ENCODE assay signal across 21 cellular contexts in the genomic region with DNA sequence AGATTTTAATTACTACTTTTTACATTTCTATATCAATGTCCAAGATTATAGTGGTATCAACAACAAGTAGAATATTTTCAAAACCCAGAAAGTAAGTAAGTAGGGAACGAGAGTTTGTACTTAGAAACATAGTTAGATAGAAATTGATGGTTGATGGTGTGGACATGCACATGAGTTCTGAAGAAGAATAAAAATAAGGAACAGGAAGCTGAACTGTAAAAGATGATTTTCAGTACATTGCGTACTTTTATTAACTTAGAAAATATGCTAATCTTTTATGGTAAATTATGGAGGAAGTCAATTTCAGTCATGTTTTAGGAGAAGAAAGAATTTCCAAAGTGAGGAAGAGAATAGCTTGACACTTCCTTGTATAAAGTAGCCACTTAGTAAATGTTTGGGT. TPM values are rescaled to one million over a fixed set of nuclear protein-coding genes. Genes with fewer than 3 reads are reported as not detected.
DNase-seq lines count a peak whose midpoint lies in the region; ATAC-seq, FAIRE-seq and TF ChIP-seq lines count a peak whose summit lies in the region.
"Had no signal": no experiment of that assay in that cellular context is flagged by ENCODE, and none has a peak within 500 bp of the region (broad histone marks: within the 10 kb centered on the region; RNA-seq: fewer than 3 reads in every experiment).

No MANE protein-coding gene starts in this region.

- DNase-seq in activated T-cell treated with anti-CD3 and anti-CD28 coated beads, Interleukin-2, amount 50 U/mL, for 24 hours = no peak
- no peak for DNase-seq in activated T-cell treated with anti-CD3 and anti-CD28 coated beads for 4 hours
- no peak for DNase-seq in OCI-LY7 (ENCODE audit: low spot score)
- no peak for DNase-seq in esophagus muscularis mucosa (ENCODE audit: extremely low spot score)
- no peak for DNase-seq in cortex of kidney (lab: John Stamatoyannopoulos, UW)
- DNase-seq in stimulated activated CD4-positive, alpha-beta T cell treated with anti-CD3 and anti-CD28 coated beads, Interleukin-4, amount 100 ng/mL, for 4 hours = no peak
- DNase-seq in H54 (ENCODE audit: insufficient read length, low spot score) = no peak
- DNase-seq: activated T-cell treated with anti-CD3 and anti-CD28 coated beads, Interleukin-2, amount 50 U/mL, for 1 hour; anterior cingulate cortex; Calu3; foreskin keratinocyte; NCI-H2171; NCI-H774; stimulated activated CD4-positive, alpha-beta T cell treated with anti-CD3 and anti-CD28 coated beads, Interleukin-15, amount 100 ng/mL, for 24 hours; substantia nigra had no signal

- ATAC-seq in stimulated activated memory B cell treated with anti-CD40 and anti-IgM and Interleukin-4, amounts not matched to agents 10 μg/mL and 1 μg/mL and 100 μg/mL, for 72 hours = peak; percentile 68
- ATAC-seq: foreskin keratinocyte had no signal

- CTCF ChIA-PET in OCI-LY7 (lab: Charles Lee; ENCODE audit: unreplicated experiment) = interaction anchor here (0.9 to 1.4 kb wide), 2 partner anchors 165 to 166 kb away, joined by 3 to 4 read pairs; no protein-coding TSS in a partner anchor

- H3K4me2 ChIP-seq in OCI-LY7 (ENCODE audit: low read length) = peak overlapping the region; percentile 32; the same call in 1 of the 2 replicates

- 86% methylated on average over 2 of the region's 2 CpGs for WGBS in esophagus muscularis mucosa

- POLR2A ChIA-PET in OCI-LY7 (lab: Charles Lee) = interaction anchor here (0.8 to 1.1 kb wide), 3 partner anchors 50 to 116 kb away, joined by 3 read pairs; no protein-coding TSS in a partner anchor

- no peaks in the 10 kb centered on the region for H3K79me2 ChIP-seq in OCI-LY7 (ENCODE audit: insufficient read depth, low read depth, low read length)

- H3K36me3 Mint-ChIP-seq in activated T-cell treated with anti-CD3 and anti-CD28 coated beads, Interleukin-2, amount 50 U/mL, for 24 hours (ENCODE audit: low read depth) = peaks cover 69% of the 10 kb centered on the region
- H3K36me3 Mint-ChIP-seq in stimulated activated memory B cell treated with anti-CD40 and anti-IgM and Interleukin-4, amounts not matched to agents 10 μg/mL and 1 μg/mL and 100 μg/mL, for 72 hours = peaks cover 35% of the 10 kb centered on the region

- no peak overlapping the region for H2AFZ ChIP-seq in OCI-LY7 (ENCODE audit: low read length)
- H2AFZ ChIP-seq: GM23248 had no signal

- H3K27ac ChIP-seq in OCI-LY7 (ENCODE audit: low read depth, low read length, poor library complexity, severe bottlenecking) (no peak overlapping the region), esophagus muscularis mucosa (replicated peaks in 1 of 4) (peak overlapping the region in 3 of 4 donors; percentile 20 to 52 (median 41))
- H3K27ac ChIP-seq: foreskin keratinocyte, GM23248, RWPE1 had no signal

- intact Hi-C loops in OCI-LY7 (cut with micrococcal nuclease; ENCODE audit: unreplicated experiment) = no loop called here
- intact Hi-C loops in esophagus muscularis mucosa (cut with DNase I) = loop anchor here (10.0 kb wide), 1 partner anchor 234 kb away; the partner anchor contains the start of gene TM9SF2

- no peaks in the 10 kb centered on the region for H3K27me3 ChIP-seq in esophagus muscularis mucosa
- H3K27me3 ChIP-seq: foreskin keratinocyte had no signal

- H3K36me3 ChIP-seq in OCI-LY7 (ENCODE audit: insufficient read depth, low read length) = peaks cover 6% of the 10 kb centered on the region
- peaks cover 0 to 6% (median 3%) of the 10 kb centered on the region in 4 donors for H3K36me3 ChIP-seq in esophagus muscularis mucosa

- FAIRE-seq in H54 (lab: Jason Lieb, UNC) = no peak

- H3K4me1 Mint-ChIP-seq in activated T-cell treated with anti-CD3 and anti-CD28 coated beads, Interleukin-2, amount 50 U/mL, for 24 hours (ENCODE audit: low read depth) = peaks cover 79% of the 10 kb centered on the region
- peaks cover 68% of the 10 kb centered on the region for H3K4me1 Mint-ChIP-seq in stimulated activated memory B cell treated with anti-CD40 and anti-IgM and Interleukin-4, amounts not matched to agents 10 μg/mL and 1 μg/mL and 100 μg/mL, for 72 hours
- H3K4me1 Mint-ChIP-seq: nephron had no signal

- H4K20me1 ChIP-seq in OCI-LY7 (ENCODE audit: insufficient read depth, low read length) = peaks cover 5% of the 10 kb centered on the region; the same call in 1 of the 2 replicates

- peaks cover 8% of the 10 kb centered on the region for H3K9me3 Mint-ChIP-seq in activated T-cell treated with anti-CD3 and anti-CD28 coated beads, Interleukin-2, amount 50 U/mL, for 24 hours
- H3K9me3 Mint-ChIP-seq in stimulated activated memory B cell treated with anti-CD40 and anti-IgM and Interleukin-4, amounts not matched to agents 10 μg/mL and 1 μg/mL and 100 μg/mL, for 72 hours = peaks cover 5% of the 10 kb centered on the region
- H3K9me3 Mint-ChIP-seq: nephron had no signal

- no peak for TF ChIP-seq CTCF in OCI-LY7 (conservative IDR thresholded peaks at IDR 0.05; ENCODE audit: low read length)
- TF ChIP-seq CTCF in esophagus muscularis mucosa (IDR thresholded peaks at IDR 0.05) = no peak

- H3K9me2 ChIP-seq in OCI-LY7 (ENCODE audit: insufficient read depth, low read length) = no peaks in the 10 kb centered on the region

- no peak for TF ChIP-seq EP300 in esophagus muscularis mucosa (IDR thresholded peaks at IDR 0.05)

- H3K4me3 ChIP-seq in OCI-LY7 (ENCODE audit: low read depth, low read length, poor library complexity, severe bottlenecking) (no peak overlapping the region), esophagus muscularis mucosa (no peak overlapping the region)
- H3K4me3 ChIP-seq: GM23248 had no signal

- TF ChIP-seq POLR2A in esophagus muscularis mucosa (IDR thresholded peaks at IDR 0.05; ENCODE audit: low read depth) = no peak
- no peak for TF ChIP-seq POLR2A in H54 (IDR thresholded peaks at IDR 0.05; ENCODE audit: low read depth, low read length)

- no TSS peak for BruUV-seq in OCI-LY7 (replicated peaks; lab: Mats Ljungman, UMichigan)

- H3K27me3 Mint-ChIP-seq in activated T-cell treated with anti-CD3 and anti-CD28 coated beads, Interleukin-2, amount 50 U/mL, for 24 hours = no peaks in the 10 kb centered on the region
- no peaks in the 10 kb centered on the region for H3K27me3 Mint-ChIP-seq in stimulated activated memory B cell treated with anti-CD40 and anti-IgM and Interleukin-4, amounts not matched to agents 10 μg/mL and 1 μg/mL and 100 μg/mL, for 72 hours

- H3K27ac Mint-ChIP-seq in activated T-cell treated with anti-CD3 and anti-CD28 coated beads, Interleukin-2, amount 50 U/mL, for 24 hours = peak overlapping the region; percentile 71
- peak overlapping the region; percentile 97 for H3K27ac Mint-ChIP-seq in stimulated activated memory B cell treated with anti-CD40 and anti-IgM and Interleukin-4, amounts not matched to agents 10 μg/mL and 1 μg/mL and 100 μg/mL, for 72 hours

- no peaks in the 10 kb centered on the region for H3K9me3 ChIP-seq in OCI-LY7 (ENCODE audit: low read length)
- H3K9me3 ChIP-seq in esophagus muscularis mucosa = peaks cover 0 to 8% (median 5%) of the 10 kb centered on the region in 4 donors

- no peak overlapping the region for H3K4me3 Mint-ChIP-seq in activated T-cell treated with anti-CD3 and anti-CD28 coated beads, Interleukin-2, amount 50 U/mL, for 24 hours
- peak overlapping the region; percentile 53 for H3K4me3 Mint-ChIP-seq in stimulated activated memory B cell treated with anti-CD40 and anti-IgM and Interleukin-4, amounts not matched to agents 10 μg/mL and 1 μg/mL and 100 μg/mL, for 72 hours
- H3K4me3 Mint-ChIP-seq: nephron had no signal

- H3K4me1 ChIP-seq in OCI-LY7 (ENCODE audit: insufficient read depth, low read length, poor library complexity, severe bottlenecking) (peaks cover 20% of the 10 kb centered on the region), esophagus muscularis mucosa (peaks cover 6 to 32% (median 17%) of the 10 kb centered on the region in 4 donors)
- H3K4me1 ChIP-seq: foreskin keratinocyte had no signal

RNA-seq across cellular contexts. Expression of gene GPR18, which starts 12.3 kb away (rescaled TPM):
- 6.6 and 13.7 TPM in 2 replicates for total RNA-seq in OCI-LY7 (2014; rRNA removed; shearing (Covaris generic))
- total RNA-seq in OCI-LY7 (2022) (10.9 and 15.1 TPM in 2 replicates), esophagus muscularis mucosa (not detected)
- total RNA-seq: Calu3, chondrocyte, foreskin keratinocyte, GM23248, pulmonary artery endothelial cell had no signal

RNA-seq across cellular contexts. Expression of gene GPR183, which starts 36.7 kb away (rescaled TPM):
- total RNA-seq in OCI-LY7 (2014; rRNA removed; shearing (Covaris generic)) = not detected in 2 replicates
- total RNA-seq in OCI-LY7 (2022) (not detected in 2 replicates), esophagus muscularis mucosa (10 to 100 TPM; 11.9 to 32.1 (median 22.3) TPM)
- total RNA-seq: Calu3, foreskin keratinocyte, GM23248, pulmonary artery endothelial cell had no signal

Comparison
In these comparisons a context has a peak if more than half of its experiments do, and no peak if none do; other contexts are left out.
1. RNA of gene GPR18, which starts 12.3 kb away (total RNA-seq): 6.6 to 15.1 TPM in OCI-LY7; not detected in esophagus muscularis mucosa; every median in the first group is over 4 times any median in the second.
2. RNA of gene GPR183, which starts 36.7 kb away (total RNA-seq): 11.9 to 32.1 TPM in esophagus muscularis mucosa; not detected in OCI-LY7; every median in the first group is over 10 times any median in the second.